1 cellular context compared by ENCODE assay signal in genomic region chr2:171159326-171160118, GRCh38.
A peak's percentile ranks its signal among the peaks of the same experiment; 100 is the strongest.
TF ChIP-seq lines count a peak whose summit lies in the region.

No MANE protein-coding gene starts in this region.

TF ChIP-seq in HepG2, 621 proteins besides CTCF, POLR2A, EP300 and RAD21 (continued from another document and continues in another):
- TF ChIP-seq ATF1 (CRISPR knock-in tag; IDR thresholded peaks at IDR 0.05) = no peak
- no peak for TF ChIP-seq TRIM24 (CRISPR knock-in tag; IDR thresholded peaks at IDR 0.05)
- peak; percentile 87; the same call in 1 of the 2 replicates for TF ChIP-seq ZFP90 (CRISPR knock-in tag; IDR thresholded peaks at IDR 0.05; ENCODE audit: borderline replicate concordance)
- TF ChIP-seq ZNF431 (CRISPR knock-in tag; IDR thresholded peaks at IDR 0.05; ENCODE audit: borderline replicate concordance, low read depth) = no peak
- no peak for TF ChIP-seq PBX2 (CRISPR knock-in tag; IDR thresholded peaks at IDR 0.05)
- TF ChIP-seq HOXA9 (CRISPR knock-in tag; IDR thresholded peaks at IDR 0.05; ENCODE audit: borderline replicate concordance) = no peak
- no peak for TF ChIP-seq ZNF775 (CRISPR knock-in tag; IDR thresholded peaks at IDR 0.05; ENCODE audit: borderline replicate concordance)
- 0 out of 2 replicates have a peak, but pooled peaks have one; percentile 23 for TF ChIP-seq NFIB (CRISPR knock-in tag; IDR thresholded peaks at IDR 0.05; ENCODE audit: borderline replicate concordance)
- TF ChIP-seq TBX2 (CRISPR knock-in tag; IDR thresholded peaks at IDR 0.05; ENCODE audit: borderline replicate concordance) = peak; percentile 61
- TF ChIP-seq ARID2 (CRISPR knock-in tag; IDR thresholded peaks at IDR 0.05; ENCODE audit: borderline replicate concordance) = no peak; the same call in 1 of the 2 replicates
- no peak for TF ChIP-seq TEAD2 (CRISPR knock-in tag; IDR thresholded peaks at IDR 0.05)
- TF ChIP-seq NONO (IDR thresholded peaks at IDR 0.05) = no peak
- peak; percentile 51 for TF ChIP-seq NONO (CRISPR knock-in tag; conservative IDR thresholded peaks at IDR 0.05)
- TF ChIP-seq SP140L (CRISPR knock-in tag; IDR thresholded peaks at IDR 0.05; ENCODE audit: borderline replicate concordance) = no peak; the same call in 1 of the 2 replicates
- TF ChIP-seq ZNF33B (CRISPR knock-in tag; IDR thresholded peaks at IDR 0.05) = no peak
- TF ChIP-seq E2F2 (CRISPR knock-in tag; IDR thresholded peaks at IDR 0.05; ENCODE audit: borderline replicate concordance) = 0 out of 2 replicates have a peak, but pooled peaks have one; percentile 3
- TF ChIP-seq ZBTB33 (CRISPR knock-in tag; IDR thresholded peaks at IDR 0.05) = no peak
- no peak for TF ChIP-seq FUBP1 (CRISPR knock-in tag; IDR thresholded peaks at IDR 0.05; ENCODE audit: borderline replicate concordance)
- TF ChIP-seq ZBTB4 (CRISPR knock-in tag; IDR thresholded peaks at IDR 0.05; ENCODE audit: borderline replicate concordance) = no peak
- TF ChIP-seq CSRNP1 (CRISPR knock-in tag; IDR thresholded peaks at IDR 0.05) = no peak
- TF ChIP-seq PAX8 (CRISPR knock-in tag; IDR thresholded peaks at IDR 0.05; ENCODE audit: borderline replicate concordance) = 0 out of 2 replicates have a peak, but pooled peaks have one; percentile 78
- TF ChIP-seq TP53 (CRISPR knock-in tag; conservative IDR thresholded peaks at IDR 0.05) = no peak
- 0 out of 4 replicates have a peak, but pooled peaks of 1 of the 2 experiments have one; percentile 7 for TF ChIP-seq ATF4 (CRISPR knock-in tag; IDR thresholded peaks at IDR 0.05)
- no peak for TF ChIP-seq ZNF597 (CRISPR knock-in tag; IDR thresholded peaks at IDR 0.05)
- peak; percentile 78 for TF ChIP-seq NCOR1 (IDR thresholded peaks at IDR 0.05; ENCODE audit: borderline replicate concordance, low read length)
- TF ChIP-seq SMARCE1 (IDR thresholded peaks at IDR 0.05; ENCODE audit: borderline replicate concordance) = no peak
- 0 out of 2 replicates have a peak, but pooled peaks have one; percentile 40 for TF ChIP-seq ZNF841 (CRISPR knock-in tag; IDR thresholded peaks at IDR 0.05; ENCODE audit: borderline replicate concordance)
- TF ChIP-seq IKZF4 (CRISPR knock-in tag; IDR thresholded peaks at IDR 0.05; ENCODE audit: borderline replicate concordance, low read depth, not compliant biosample characterization) = peak; percentile 37
- peak; percentile 90 for TF ChIP-seq ZBTB7B (CRISPR knock-in tag; IDR thresholded peaks at IDR 0.05)
- peak; percentile 24; the same call in 1 of the 2 replicates for TF ChIP-seq TOPORS (CRISPR knock-in tag; IDR thresholded peaks at IDR 0.05)
- TF ChIP-seq ZNF350 (CRISPR knock-in tag; IDR thresholded peaks at IDR 0.05; ENCODE audit: borderline replicate concordance, low read depth) = peak; percentile 40; the same call in 1 of the 2 replicates
- TF ChIP-seq ZNF207 (IDR thresholded peaks at IDR 0.05; ENCODE audit: borderline replicate concordance) = no peak
- no peak for TF ChIP-seq CERS6 (CRISPR knock-in tag; IDR thresholded peaks at IDR 0.05)
- peak; percentile 71; the same call in 1 of the 2 replicates for TF ChIP-seq KAT7 (CRISPR knock-in tag; IDR thresholded peaks at IDR 0.05; ENCODE audit: borderline replicate concordance)
- no peak for TF ChIP-seq ETV5 (CRISPR knock-in tag; IDR thresholded peaks at IDR 0.05; ENCODE audit: borderline replicate concordance)
- TF ChIP-seq IKZF1 (IDR thresholded peaks at IDR 0.05) = no peak
- TF ChIP-seq ZNF441 (CRISPR knock-in tag; IDR thresholded peaks at IDR 0.05; ENCODE audit: borderline replicate concordance) = no peak
- TF ChIP-seq EED (CRISPR knock-in tag; IDR thresholded peaks at IDR 0.05) = no peak; the same call in 1 of the 2 replicates
- TF ChIP-seq ZNF570 (CRISPR knock-in tag; IDR thresholded peaks at IDR 0.05; ENCODE audit: borderline replicate concordance) = no peak
- TF ChIP-seq GTF2F1 (IDR thresholded peaks at IDR 0.05; ENCODE audit: low read length) = no peak
- TF ChIP-seq USF2 (IDR thresholded peaks at IDR 0.05; ENCODE audit: low read depth, low read length) = no peak
- TF ChIP-seq USF2 (CRISPR knock-in tag; IDR thresholded peaks at IDR 0.05; ENCODE audit: borderline replicate concordance) = no peak
- TF ChIP-seq SRY (CRISPR knock-in tag; IDR thresholded peaks at IDR 0.05) = no peak; the same call in 1 of the 2 replicates
- TF ChIP-seq HNRNPK (IDR thresholded peaks at IDR 0.05; ENCODE audit: low read depth, low read length, poor library complexity, severe bottlenecking) = no peak
